Comparison of ENCODE assay signal across 8 cellular contexts in the genomic region with DNA sequence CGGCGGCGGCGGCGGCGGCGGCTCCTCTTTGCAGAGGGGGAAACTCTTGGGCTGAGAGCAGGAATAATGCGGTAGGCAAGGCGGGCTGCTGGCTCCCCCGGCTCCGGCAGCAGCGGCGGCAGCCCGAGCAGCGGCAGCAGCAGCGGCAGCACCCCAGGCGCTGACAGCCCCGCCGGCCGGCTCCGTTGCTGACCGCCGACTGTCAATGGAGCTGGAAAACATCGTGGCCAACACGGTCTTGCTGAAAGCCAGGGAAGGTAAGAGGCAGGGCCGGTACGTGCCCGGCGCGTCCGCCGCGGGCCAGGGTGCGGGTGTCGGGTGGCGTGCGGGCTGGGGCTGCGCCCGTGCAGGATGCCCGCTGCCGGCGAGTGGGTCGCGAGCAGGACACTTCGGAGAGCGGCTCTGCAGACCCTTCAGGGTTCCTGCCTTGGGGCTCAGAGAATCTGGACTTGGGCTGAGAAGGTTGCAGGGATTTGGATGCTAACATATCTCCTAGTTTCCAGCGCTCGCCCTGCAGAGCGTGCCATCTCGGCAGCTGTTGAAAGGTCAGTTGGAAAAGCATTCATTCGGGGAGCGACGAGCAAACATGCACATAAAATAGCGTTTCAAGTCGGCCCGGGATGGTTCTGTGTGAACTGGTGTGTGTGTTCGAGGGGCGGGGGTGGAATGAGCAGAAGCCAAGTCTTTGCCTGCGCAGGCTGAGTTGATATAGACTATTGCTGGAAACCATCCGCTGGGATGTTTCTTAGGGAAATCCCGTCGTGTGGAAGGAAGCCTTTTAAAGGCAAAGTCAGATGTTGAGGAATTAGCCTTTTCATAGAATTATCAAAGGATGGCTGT. TPM values are rescaled to one million over a fixed set of nuclear protein-coding genes. Genes with fewer than 3 reads are reported as not detected.
DNase-seq lines count a peak whose midpoint lies in the region; ATAC-seq and TF ChIP-seq lines count a peak whose summit lies in the region.

No MANE protein-coding gene starts in this region.

- H3K4me3 Mint-ChIP-seq in CD4-positive, alpha-beta memory T cell = peak overlapping the region; percentile 90 to 99 (median 94)
- peak overlapping the region; percentile 94 for H3K4me3 Mint-ChIP-seq in activated CD4-positive, alpha-beta T cell treated with anti-CD3 and anti-CD28 coated beads, Interleukin-2, amount 10 ng/mL, durations not matched to agents 7 days and 5 days

- no peaks in the 10 kb centered on the region for H3K9me3 Mint-ChIP-seq in CD4-positive, alpha-beta memory T cell
- no peaks in the 10 kb centered on the region for H3K9me3 Mint-ChIP-seq in activated CD4-positive, alpha-beta T cell treated with anti-CD3 and anti-CD28 coated beads, Interleukin-2, amount 10 ng/mL, durations not matched to agents 7 days and 5 days

- no peaks in the 10 kb centered on the region for H3K9me3 ChIP-seq in CD4-positive, alpha-beta memory T cell (ENCODE audit: control insufficient read depth in 1 of 2, low read length in 2 of 2)
- no peaks in the 10 kb centered on the region for H3K9me3 ChIP-seq in lower lobe of right lung

- peak in 3 of 5 donors; percentile 30 to 63 (median 40) for DNase-seq in CD4-positive, alpha-beta memory T cell
- DNase-seq in M059J (ENCODE audit: low read depth) (peak; percentile 62), lower lobe of right lung (peak; percentile 68)
- peak; percentile 48 for DNase-seq in activated CD4-positive, alpha-beta T cell treated with anti-CD3 and anti-CD28 coated beads, Interleukin-2, amount 10 ng/mL, durations not matched to agents 7 days and 5 days
- DNase-seq in effector CD4-positive, alpha-beta T cell = peak; percentile 16
- DNase-seq in stimulated activated CD8-positive, alpha-beta memory T cell treated with anti-CD3 and anti-CD28 coated beads, Interleukin-15, amount 100 ng/mL, for 24 hours (ENCODE audit: low read depth) = peak; percentile 11

- POLR2A ChIA-PET in CD4-positive, alpha-beta memory T cell (lab: Charles Lee; ENCODE audit: partially characterized antibody) = interaction anchor here (1.0 to 7.0 kb wide), 30 partner anchors 10 to 665 kb away, joined by 3 to 101 read pairs (median 6); a partner anchor contains a TSS
- POLR2A ChIA-PET in activated CD4-positive, alpha-beta T cell treated with anti-CD3 and anti-CD28 coated beads, Interleukin-2, amount 10 ng/mL, durations not matched to agents 7 days and 5 days (lab: Charles Lee) = interaction anchor here (1.2 to 1.7 kb wide), 2 partner anchors 63 to 94 kb away, joined by 3 to 6 read pairs; no protein-coding TSS in a partner anchor

- TF ChIP-seq CTCF in lower lobe of right lung (IDR thresholded peaks at IDR 0.05) = no peak

- H3K36me3 Mint-ChIP-seq in CD4-positive, alpha-beta memory T cell = peaks cover 0 to 17% of the 10 kb centered on the region in 2 donors
- H3K36me3 Mint-ChIP-seq in activated CD4-positive, alpha-beta T cell treated with anti-CD3 and anti-CD28 coated beads, Interleukin-2, amount 10 ng/mL, durations not matched to agents 7 days and 5 days (ENCODE audit: low read depth) = peaks cover 10% of the 10 kb centered on the region

- peaks cover 58% of the 10 kb centered on the region for H3K4me1 ChIP-seq in CD4-positive, alpha-beta memory T cell (ENCODE audit: insufficient read depth, low read length)
- peaks cover 49% of the 10 kb centered on the region for H3K4me1 ChIP-seq in lower lobe of right lung

- CTCF ChIA-PET in CD4-positive, alpha-beta memory T cell (lab: Charles Lee; ENCODE audit: partially characterized antibody) = interaction anchor here (0.6 to 6.8 kb wide), 26 partner anchors 9 to 350 kb away, joined by 3 to 139 read pairs (median 5); a partner anchor contains a TSS
- CTCF ChIA-PET in activated CD4-positive, alpha-beta T cell treated with anti-CD3 and anti-CD28 coated beads, Interleukin-2, amount 10 ng/mL, durations not matched to agents 7 days and 5 days (lab: Charles Lee) = interaction anchor here (0.6 to 2.9 kb wide), 25 partner anchors 10 to 310 kb away, joined by 3 to 25 read pairs (median 4); no protein-coding TSS in a partner anchor

- peaks cover 36 to 60% (median 49%) of the 10 kb centered on the region in 4 donors for H3K4me1 Mint-ChIP-seq in CD4-positive, alpha-beta memory T cell
- peaks cover 51% of the 10 kb centered on the region for H3K4me1 Mint-ChIP-seq in activated CD4-positive, alpha-beta T cell treated with anti-CD3 and anti-CD28 coated beads, Interleukin-2, amount 10 ng/mL, durations not matched to agents 7 days and 5 days

- peak; percentile 8 for ATAC-seq in GM21619 (IDR thresholded peaks at IDR 0.05; ENCODE audit: unreplicated experiment)
- ATAC-seq in lower lobe of right lung = peak; percentile 28 to 35
- ATAC-seq in GM21526 (IDR thresholded peaks at IDR 0.05; ENCODE audit: low FRiP score, unreplicated experiment) = no peak

- no peaks in the 10 kb centered on the region for H3K36me3 ChIP-seq in CD4-positive, alpha-beta memory T cell (ENCODE audit: insufficient read depth, low read length)
- no peaks in the 10 kb centered on the region for H3K36me3 ChIP-seq in lower lobe of right lung

- intact Hi-C loops in CD4-positive, alpha-beta memory T cell (cut with micrococcal nuclease) = loop anchor here (1.0 to 10.0 kb wide), 8 partner anchors 30 to 667 kb away; a partner anchor contains a TSS
- intact Hi-C loops in lower lobe of right lung (cut with DNase I) = loop anchor here (10.0 kb wide), 1 partner anchor 47 kb away; no protein-coding TSS in a partner anchor

- no peaks in the 10 kb centered on the region for H3K27me3 ChIP-seq in CD4-positive, alpha-beta memory T cell (ENCODE audit: insufficient read depth, low read length)
- H3K27me3 ChIP-seq in lower lobe of right lung (ENCODE audit: low read depth) = no peaks in the 10 kb centered on the region

- peak overlapping the region; percentile 37 to 84 for H3K4me3 ChIP-seq in CD4-positive, alpha-beta memory T cell (ENCODE audit: low read length in 2 of 2)
- H3K4me3 ChIP-seq in lower lobe of right lung = peak overlapping the region; percentile 79

- H3K27ac ChIP-seq in CD4-positive, alpha-beta memory T cell (ENCODE audit: low read depth, low read length) = peak overlapping the region; percentile 84
- peak overlapping the region; percentile 84 for H3K27ac ChIP-seq in lower lobe of right lung

- peak overlapping the region; percentile 89 to 95 (median 91) for H3K27ac Mint-ChIP-seq in CD4-positive, alpha-beta memory T cell
- H3K27ac Mint-ChIP-seq in activated CD4-positive, alpha-beta T cell treated with anti-CD3 and anti-CD28 coated beads, Interleukin-2, amount 10 ng/mL, durations not matched to agents 7 days and 5 days = peak overlapping the region; percentile 87

- no peaks in the 10 kb centered on the region for H3K27me3 Mint-ChIP-seq in CD4-positive, alpha-beta memory T cell
- no peaks in the 10 kb centered on the region for H3K27me3 Mint-ChIP-seq in activated CD4-positive, alpha-beta T cell treated with anti-CD3 and anti-CD28 coated beads, Interleukin-2, amount 10 ng/mL, durations not matched to agents 7 days and 5 days

RNA-seq across cellular contexts. Expression of a gene that starts 0.6 kb away (rescaled TPM):
- total RNA-seq in CD4-positive, alpha-beta memory T cell = 10 to 100 TPM; 26.7 to 27.9 TPM
- 10 to 100 TPM in 1 of 2 donors, 1 to 10 TPM in 1; 7.6 to 10.6 TPM for polyA plus RNA-seq in CD4-positive, alpha-beta memory T cell
- total RNA-seq in M059J (2014; rRNA removed; shearing (Covaris generic)) = 3.9 and 4.4 TPM in 2 replicates
- 10 to 100 TPM; 26.0 to 27.5 TPM for total RNA-seq in activated CD4-positive, alpha-beta T cell treated with anti-CD3 and anti-CD28 coated beads, Interleukin-2, amount 10 ng/mL, durations not matched to agents 7 days and 5 days
- total RNA-seq in lower lobe of right lung = 68.7 TPM

RNA-seq across cellular contexts. Expression of a gene that starts 29.3 kb away (rescaled TPM):
- total RNA-seq in CD4-positive, alpha-beta memory T cell = 10 to 100 TPM; 34.3 to 38.2 TPM
- polyA plus RNA-seq in CD4-positive, alpha-beta memory T cell = 100 to 1,000 TPM; 125 to 127 TPM
- 357 and 393 TPM in 2 replicates for total RNA-seq in M059J (2014; rRNA removed; shearing (Covaris generic))
- total RNA-seq in activated CD4-positive, alpha-beta T cell treated with anti-CD3 and anti-CD28 coated beads, Interleukin-2, amount 10 ng/mL, durations not matched to agents 7 days and 5 days = 100 to 1,000 TPM; 121 to 122 TPM
- total RNA-seq in lower lobe of right lung = 82.0 TPM

RNA-seq across cellular contexts. Expression of a gene that starts 42.4 kb away (rescaled TPM):
- 10 to 100 TPM; 17.2 to 18.5 TPM for total RNA-seq in CD4-positive, alpha-beta memory T cell
- polyA plus RNA-seq in CD4-positive, alpha-beta memory T cell = 10 to 100 TPM; 13.9 to 14.0 TPM
- 18.5 and 22.0 TPM in 2 replicates for total RNA-seq in M059J (2014; rRNA removed; shearing (Covaris generic))
- 10 to 100 TPM; 19.0 to 20.1 TPM for total RNA-seq in activated CD4-positive, alpha-beta T cell treated with anti-CD3 and anti-CD28 coated beads, Interleukin-2, amount 10 ng/mL, durations not matched to agents 7 days and 5 days
- total RNA-seq in lower lobe of right lung = 14.6 TPM

Comparison
In these comparisons a context has a peak if more than half of its experiments do, and no peak if none do; other contexts are left out.
1. DNase-seq: peak in every context shown above with its lines; median percentile 68 in lower lobe of right lung; 62 in M059J; 48 in activated CD4-positive, alpha-beta T cell treated with anti-CD3 and anti-CD28 coated beads, Interleukin-2, amount 10 ng/mL, durations not matched to agents 7 days and 5 days; 40 in CD4-positive, alpha-beta memory T cell; 16 in effector CD4-positive, alpha-beta T cell; 11 in stimulated activated CD8-positive, alpha-beta memory T cell treated with anti-CD3 and anti-CD28 coated beads, Interleukin-15, amount 100 ng/mL, for 24 hours.